Comparison of ENCODE assay signal across 14 cellular contexts in genomic region chr7:24135003-24135817, GRCh38.
DNase-seq lines count a peak whose midpoint lies in the region; ATAC-seq and TF ChIP-seq lines count a peak whose summit lies in the region.
"Had no signal": no experiment of that assay in that cellular context is flagged by ENCODE, and none has a peak within 500 bp of the region (broad histone marks: within the 10 kb centered on the region; RNA-seq: fewer than 3 reads in every experiment).

No MANE protein-coding gene starts in this region.

- peaks cover 0 to 17% (median 6%) of the 10 kb centered on the region in 4 donors for H3K4me1 Mint-ChIP-seq in CD4-positive, alpha-beta memory T cell

- CTCF ChIA-PET in CD4-positive, alpha-beta memory T cell (lab: Charles Lee; ENCODE audit: partially characterized antibody): no interaction called here

- ATAC-seq in GM18867 (IDR thresholded peaks at IDR 0.05; ENCODE audit: unreplicated experiment) (peak; percentile 70), GM21390 (IDR thresholded peaks at IDR 0.05; ENCODE audit: unreplicated experiment) (peak; percentile 64), HG03039 (IDR thresholded peaks at IDR 0.05; ENCODE audit: unreplicated experiment) (peak; percentile 57)
- ATAC-seq: gastrocnemius medialis, left ventricle myocardium superior, T-helper 17 cell had no signal

- POLR2A ChIA-PET in CD4-positive, alpha-beta memory T cell (lab: Charles Lee; ENCODE audit: partially characterized antibody): no interaction called here

- no peak for TF ChIP-seq POLR2A in NB4 (IDR thresholded peaks at IDR 0.05; ENCODE audit: extremely low read depth, insufficient read length)

- peak; percentile 9 for DNase-seq in NB4 (ENCODE audit: low read depth)
- no peak for DNase-seq in NCI-H1048 (lab: John Stamatoyannopoulos, UW)
- no peak for DNase-seq in GF-D8 (lab: John Stamatoyannopoulos, UW)
- no peak for DNase-seq in nucleus accumbens (lab: John Stamatoyannopoulos, UW)
- DNase-seq in CD4-positive, alpha-beta memory T cell: no peak
- DNase-seq: dorsolateral prefrontal cortex, gastrocnemius medialis, left ventricle myocardium superior, NCI-H2029, pancreas, T-helper 17 cell had no signal

- H3K9me3 ChIP-seq in CD4-positive, alpha-beta memory T cell (ENCODE audit: control insufficient read depth in 1 of 2, low read length in 2 of 2): no peaks in the 10 kb centered on the region
- H3K9me3 ChIP-seq: gastrocnemius medialis, pancreas had no signal

- intact Hi-C loops in CD4-positive, alpha-beta memory T cell (cut with micrococcal nuclease): no loop called here

- H3K36me3 Mint-ChIP-seq in CD4-positive, alpha-beta memory T cell: no peaks in the 10 kb centered on the region

- H3K4me1 ChIP-seq in CD4-positive, alpha-beta memory T cell (ENCODE audit: insufficient read depth, low read length): no peaks in the 10 kb centered on the region
- H3K4me1 ChIP-seq: gastrocnemius medialis, pancreas had no signal

- H3K27ac Mint-ChIP-seq in CD4-positive, alpha-beta memory T cell: no peak overlapping the region
- H3K27ac Mint-ChIP-seq: T-helper 17 cell had no signal

- H3K27me3 Mint-ChIP-seq in CD4-positive, alpha-beta memory T cell: peaks cover 2 to 9% of the 10 kb centered on the region in 2 donors

- H3K4me3 ChIP-seq in NB4 (ENCODE audit: low read depth, low read length): no peak overlapping the region
- H3K4me3 ChIP-seq in CD4-positive, alpha-beta memory T cell (ENCODE audit: low read length in 2 of 2): no peak overlapping the region
- H3K4me3 ChIP-seq: dorsolateral prefrontal cortex, gastrocnemius medialis, pancreas had no signal

- H3K27me3 ChIP-seq in CD4-positive, alpha-beta memory T cell (ENCODE audit: insufficient read depth, low read length): no peaks in the 10 kb centered on the region
- H3K27me3 ChIP-seq: gastrocnemius medialis, pancreas had no signal

- H3K36me3 ChIP-seq in CD4-positive, alpha-beta memory T cell (ENCODE audit: insufficient read depth, low read length): no peaks in the 10 kb centered on the region
- H3K36me3 ChIP-seq: gastrocnemius medialis, pancreas had no signal

- H3K27ac ChIP-seq in CD4-positive, alpha-beta memory T cell (ENCODE audit: low read depth, low read length): no peak overlapping the region
- H3K27ac ChIP-seq: dorsolateral prefrontal cortex, gastrocnemius medialis, pancreas had no signal

- peak overlapping the region in 1 of 8 donors; percentile 2 for H3K4me3 Mint-ChIP-seq in CD4-positive, alpha-beta memory T cell
- H3K4me3 Mint-ChIP-seq: T-helper 17 cell had no signal

- H3K9me3 Mint-ChIP-seq in CD4-positive, alpha-beta memory T cell: no peaks in the 10 kb centered on the region

- TF ChIP-seq CTCF in NB4 (IDR thresholded peaks at IDR 0.05; ENCODE audit: low read depth, low read length): no peak
